In genomic region chr16:53580038-53580802, GRCh38 we compare ENCODE assay signal across 19 cellular contexts.
DNase-seq lines count a peak whose midpoint lies in the region; ATAC-seq, FAIRE-seq and TF ChIP-seq lines count a peak whose summit lies in the region.
"Had no signal": no experiment of that assay in that cellular context is flagged by ENCODE, and none has a peak within 500 bp of the region (broad histone marks: within the 10 kb centered on the region; RNA-seq: fewer than 3 reads in every experiment).

No MANE protein-coding gene starts in this region.

- no peak overlapping the region for H3K4me3 Mint-ChIP-seq in osteocyte (ENCODE audit: unreplicated experiment)
- H3K4me3 Mint-ChIP-seq: CD4-positive, alpha-beta T cell had no signal

- H3K9me3 ChIP-seq in GM12878 (replicated peaks; ENCODE audit: control insufficient read depth, insufficient read depth, low read length) (no peaks in the 10 kb centered on the region), HepG2 (ENCODE audit: low read length) (no peaks in the 10 kb centered on the region)
- H3K9me3 ChIP-seq: BE2C, Caco-2 had no signal

- DNase-seq in GM12878 (ENCODE audit: low read depth, low spot score) = no peak
- no peak for DNase-seq in HepG2 (ENCODE audit: low spot score)
- DNase-seq in osteocyte (ENCODE audit: extremely low spot score, unreplicated experiment) = peak; percentile 79
- DNase-seq in urothelium cell line (ENCODE audit: low spot score) = no peak
- DNase-seq in GM12892 (ENCODE audit: insufficient read length) = no peak
- no peak for DNase-seq in CD1c-positive myeloid dendritic cell (ENCODE audit: extremely low spot score)
- DNase-seq: ACHN; BE2C; C1 segment of cervical spinal cord; Caco-2; CD4-positive, alpha-beta T cell; HCEC 1CT; IMR-90 had no signal

- H3K27me3 ChIP-seq in GM12878 (replicated peaks in 1 of 2; ENCODE audit: control insufficient read depth in 2 of 2, insufficient read depth in 2 of 2, low read length in 1 of 2) = no peaks in the 10 kb centered on the region
- no peaks in the 10 kb centered on the region; a peak in 1 of 5 replicates for H3K27me3 ChIP-seq in HepG2 (ENCODE audit: control insufficient read depth in 1 of 2, insufficient read depth in 2 of 2, low read length in 2 of 2)
- H3K27me3 ChIP-seq: BE2C had no signal

- H3K4me3 ChIP-seq in GM12878 (no peak overlapping the region), HepG2 (replicated peaks in 1 of 3; ENCODE audit: insufficient read depth in 1 of 3, low read depth in 2 of 3, low read length in 3 of 3) (no peak overlapping the region)
- H3K4me3 ChIP-seq: K562 had no signal

- H3K9ac ChIP-seq in GM12878 (ENCODE audit: control insufficient read depth, insufficient read depth, low read length) (no peak overlapping the region), HepG2 (ENCODE audit: insufficient read depth, low read depth, low read length) (no peak overlapping the region)

- in situ Hi-C loops in GM12878 (cut with MboI) (no loop called here), HepG2 (cut with HindIII; ENCODE audit: extremely low pct_ligation_motif_present, low pct_unique_long_range_greater_than_20kb) (no loop called here)

- H2AFZ ChIP-seq in GM12878 (ENCODE audit: control insufficient read depth, low read depth, low read length) (no peak overlapping the region), HepG2 (ENCODE audit: low read length) (no peak overlapping the region)

- no peak for TF ChIP-seq RAD21 in GM12878 (IDR thresholded peaks at IDR 0.05; ENCODE audit: insufficient read depth, low read depth, low read length)
- no peak for TF ChIP-seq RAD21 in HepG2 (CRISPR knock-in tag; IDR thresholded peaks at IDR 0.05)

- no peak overlapping the region for H3K4me2 ChIP-seq in GM12878 (ENCODE audit: control insufficient read depth, insufficient read depth)
- no peak overlapping the region for H3K4me2 ChIP-seq in HepG2 (ENCODE audit: low read depth, low read length)

- H3K9me3 Mint-ChIP-seq in osteocyte (ENCODE audit: unreplicated experiment) = no peaks in the 10 kb centered on the region
- H3K9me3 Mint-ChIP-seq: CD4-positive, alpha-beta T cell had no signal

- H3K79me2 ChIP-seq in GM12878 (ENCODE audit: control insufficient read depth, insufficient read depth, low read length) (no peaks in the 10 kb centered on the region), HepG2 (ENCODE audit: insufficient read depth, low read length) (no peaks in the 10 kb centered on the region)

- H3K36me3 ChIP-seq in GM12878 (ENCODE audit: control insufficient read depth in 2 of 2, insufficient read depth in 2 of 2, low read length in 1 of 2) (no peaks in the 10 kb centered on the region), HepG2 (replicated peaks in 1 of 2; ENCODE audit: control insufficient read depth in 1 of 2, insufficient read depth in 2 of 2, low read length in 2 of 2) (no peaks in the 10 kb centered on the region)
- H3K36me3 ChIP-seq: BE2C had no signal

- TF ChIP-seq POLR2A in GM12878 (IDR thresholded peaks at IDR 0.05; ENCODE audit: low read depth, low read length) (no peak), HepG2 (IDR thresholded peaks at IDR 0.05; ENCODE audit: insufficient read depth in 1 of 2, low read depth in 2 of 2, low read length in 2 of 2) (no peak), GM12892 (IDR thresholded peaks at IDR 0.05; ENCODE audit: low read depth, low read length) (no peak)

- peaks cover 5% of the 10 kb centered on the region for H3K27me3 Mint-ChIP-seq in osteocyte (ENCODE audit: unreplicated experiment)
- H3K27me3 Mint-ChIP-seq: CD4-positive, alpha-beta T cell had no signal

- no peak for TF ChIP-seq CTCF in GM12878 (IDR thresholded peaks at IDR 0.05 in 2 of 3, conservative IDR thresholded peaks at IDR 0.05 in 1 of 3; ENCODE audit: control insufficient read depth in 2 of 3, extremely low read depth in 1 of 3, insufficient read depth in 1 of 3, low read depth in 3 of 3, low read length in 3 of 3)
- no peak for TF ChIP-seq CTCF in HepG2 (CRISPR knock-in tag; IDR thresholded peaks at IDR 0.05)
- no peak for TF ChIP-seq CTCF in osteocyte (IDR thresholded peaks at IDR 0.05)

- SMC1A ChIA-PET in GM12878 (lab: Charles Lee; ENCODE audit: uncharacterized antibody, unreplicated experiment) = no interaction called here

- TF ChIP-seq EP300 in GM12878 (IDR thresholded peaks at IDR 0.05; ENCODE audit: borderline replicate concordance in 1 of 2, control insufficient read depth in 1 of 2, low read depth in 2 of 2, low read length in 2 of 2) (no peak), HepG2 (IDR thresholded peaks at IDR 0.05; ENCODE audit: low read depth in 2 of 2, low read length in 2 of 2) (no peak), HepG2 (CRISPR knock-in tag; IDR thresholded peaks at IDR 0.05; ENCODE audit: borderline replicate concordance) (no peak)

- H3K4me1 ChIP-seq in GM12878 (ENCODE audit: control insufficient read depth, insufficient read depth, low read length) (no peaks in the 10 kb centered on the region), HepG2 (ENCODE audit: insufficient read depth, low read length) (0 out of 2 replicates have a peak, but pooled peaks cover 7% of the 10 kb centered on the region)
- H3K4me1 ChIP-seq: BE2C, Caco-2 had no signal

- RAD21 ChIA-PET in GM12878 (lab: Charles Lee; ENCODE audit: unreplicated experiment) = no interaction called here

- CTCF ChIA-PET in GM12878 (lab: Yijun Ruan, JAX) (no interaction called here), HepG2 (lab: Yijun Ruan, JAX; ENCODE audit: low intra/inter-chr PET ratio, low total read pairs) (no interaction called here)

- FAIRE-seq in GM12878 (lab: Jason Lieb, UNC) (no peak), HepG2 (lab: Jason Lieb, UNC) (no peak), urothelium cell line (lab: Jason Lieb, UNC) (peak; percentile 30), GM12892 (lab: Jason Lieb, UNC) (no peak)
- FAIRE-seq: A204.1, D721Med, G401.6, K562 had no signal

- H4K20me1 ChIP-seq in GM12878 (ENCODE audit: control insufficient read depth, insufficient read depth) (no peaks in the 10 kb centered on the region), HepG2 (ENCODE audit: insufficient read depth, low read length) (no peaks in the 10 kb centered on the region)

- intact Hi-C loops in GM12878 (cut with micrococcal nuclease; ENCODE audit: unreplicated experiment) (no loop called here), HepG2 (cut with micrococcal nuclease; ENCODE audit: unreplicated experiment) (no loop called here)

- peak; percentile 19; the same call in 1 of the 3 replicates for ATAC-seq in GM12878
- peak; percentile 55 for ATAC-seq in HepG2
- ATAC-seq in GM19324 (IDR thresholded peaks at IDR 0.05; ENCODE audit: low FRiP score, unreplicated experiment) = no peak
- ATAC-seq: K562 had no signal

- no peaks in the 10 kb centered on the region for H3K4me1 Mint-ChIP-seq in osteocyte (ENCODE audit: unreplicated experiment)

- no peak overlapping the region for H3K27ac Mint-ChIP-seq in osteocyte (ENCODE audit: unreplicated experiment)
- H3K27ac Mint-ChIP-seq: CD4-positive, alpha-beta T cell had no signal

- H3K27ac ChIP-seq in GM12878 (ENCODE audit: control insufficient read depth, insufficient read depth) = no peak overlapping the region
- H3K27ac ChIP-seq in HepG2 (ENCODE audit: extremely low read length, insufficient read depth, low read length) = no peak overlapping the region
- H3K27ac ChIP-seq: HL-60 had no signal

- WGBS in GM12878 (ENCODE audit: insufficient coverage, insufficient replicate concordance, low lambda C conversion rate, missing lambda C conversion rate) = 72% methylated on average over 12 of the region's 12 CpGs
- 61% methylated on average over 8 of the region's 12 CpGs for WGBS in HepG2 (ENCODE audit: low lambda C conversion rate)

- no peaks in the 10 kb centered on the region for H3K36me3 Mint-ChIP-seq in osteocyte (ENCODE audit: unreplicated experiment)

- POLR2A ChIA-PET in GM12878 (lab: Charles Lee) (no interaction called here), HepG2 (lab: Yijun Ruan, JAX) (no interaction called here)

- BruUV-seq in GM12878 (replicated peaks; lab: Mats Ljungman, UMichigan) (no TSS peak), HepG2 (replicated peaks; lab: Mats Ljungman, UMichigan) (no TSS peak)

TF ChIP-seq in GM12878, 131 proteins besides CTCF, POLR2A, EP300 and RAD21:
- TF ChIP-seq HDAC6 (IDR thresholded peaks at IDR 0.05; ENCODE audit: unreplicated experiment) (no peak), SMAD1 (IDR thresholded peaks at IDR 0.05; ENCODE audit: low read depth, partially characterized antibody) (no peak), GABPA (IDR thresholded peaks at IDR 0.05; ENCODE audit: low read depth) (no peak)

TF ChIP-seq in HepG2, 621 proteins besides CTCF, POLR2A, EP300 and RAD21 (continues in another document):
- TF ChIP-seq TSC22D2 (CRISPR knock-in tag; IDR thresholded peaks at IDR 0.05; ENCODE audit: borderline replicate concordance) (no peak), ZNF276 (CRISPR knock-in tag; IDR thresholded peaks at IDR 0.05; ENCODE audit: low read depth) (no peak)

Comparison
In these comparisons a context has a peak if more than half of its experiments do, and no peak if none do; other contexts are left out.
1. Of the 75 proteins assayed by ChIP-seq in both HepG2 and GM12878: peak only in HepG2: ZNF687; only in GM12878: none; in both: none; in neither: 74.